Comparison of ENCODE assay signal across 19 cellular contexts in the genomic region with DNA sequence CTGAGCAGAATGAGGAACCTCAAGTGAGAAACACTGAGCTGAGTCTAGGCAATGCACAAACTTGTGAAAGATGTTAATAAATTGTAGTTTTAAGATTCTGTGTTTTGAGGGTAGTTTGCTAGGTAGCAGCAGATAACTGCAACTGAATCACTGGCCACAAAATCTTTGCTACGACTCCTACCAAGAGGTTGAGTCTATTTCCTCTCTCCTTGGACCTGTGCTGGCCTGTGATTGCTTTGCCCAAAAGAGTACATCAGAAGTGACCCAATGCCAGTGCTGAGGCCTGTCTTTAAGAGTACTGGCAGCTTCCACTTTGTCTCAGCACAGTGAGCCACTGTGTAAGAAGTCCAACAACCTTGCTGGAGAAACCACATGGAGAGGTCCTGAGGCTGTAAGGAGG. TPM values are rescaled to one million over a fixed set of nuclear protein-coding genes. Genes with fewer than 3 reads are reported as not detected.
A peak's percentile ranks its signal among the peaks of the same experiment; 100 is the strongest.
DNase-seq lines count a peak whose midpoint lies in the region; ATAC-seq, FAIRE-seq and TF ChIP-seq lines count a peak whose summit lies in the region.
"Had no signal": no experiment of that assay in that cellular context is flagged by ENCODE, and none has a peak within 500 bp of the region (broad histone marks: within the 10 kb centered on the region; RNA-seq: fewer than 3 reads in every experiment).

No MANE protein-coding gene starts in this region.

- ATAC-seq in HG02678 (IDR thresholded peaks at IDR 0.05; ENCODE audit: unreplicated experiment), result no peak
- ATAC-seq: CD8-positive, alpha-beta T cell had no signal

- no CpG with 5 or more reads among the region's 1 CpG for WGBS in neuronal stem cell (ENCODE audit: extremely low coverage in 2 of 2, insufficient read length in 2 of 2, insufficient replicate concordance in 1 of 2), 2 donors
- WGBS in small intestine, 3 donors, result 89 to 93% (median 93%) methylated on average over 1 of the region's 1 CpG

- H4K8ac ChIP-seq in neuronal stem cell (ENCODE audit: low read depth, low read length), result no peak overlapping the region

- peaks cover 2% of the 10 kb centered on the region for H3K27me3 Mint-ChIP-seq in activated CD4-positive, alpha-beta T cell treated with anti-CD3 and anti-CD28 coated beads, Interleukin-2, amount 10 ng/mL, durations not matched to agents 24 days and 14 days
- no peaks in the 10 kb centered on the region for H3K27me3 Mint-ChIP-seq in astrocyte (ENCODE audit: low read depth, unreplicated experiment)
- no peaks in the 10 kb centered on the region for H3K27me3 Mint-ChIP-seq in activated T-helper 2 cell treated with anti-CD3 and anti-CD28 coated beads, Interferon-gamma antibody, Interleukin-2, Interleukin-4, amounts not matched to agents 10 μg/mL and 5 μg/mL and 100 μg/mL, durations not matched to agents 14 hours and 24 hours and 36 hours (ENCODE audit: low read depth)

- H3K23ac ChIP-seq in neuronal stem cell (ENCODE audit: low read depth, low read length, poor library complexity), result no peak overlapping the region

- no peaks in the 10 kb centered on the region for H3K36me3 Mint-ChIP-seq in activated CD4-positive, alpha-beta T cell treated with anti-CD3 and anti-CD28 coated beads, Interleukin-2, amount 10 ng/mL, durations not matched to agents 24 days and 14 days (ENCODE audit: low read depth)
- peaks cover 1% of the 10 kb centered on the region for H3K36me3 Mint-ChIP-seq in astrocyte (ENCODE audit: low read depth, unreplicated experiment)
- no peaks in the 10 kb centered on the region for H3K36me3 Mint-ChIP-seq in activated T-helper 2 cell treated with anti-CD3 and anti-CD28 coated beads, Interferon-gamma antibody, Interleukin-2, Interleukin-4, amounts not matched to agents 10 μg/mL and 5 μg/mL and 100 μg/mL, durations not matched to agents 14 hours and 24 hours and 36 hours (ENCODE audit: low read depth)
- H3K36me3 Mint-ChIP-seq: CD8-positive, alpha-beta T cell had no signal

- H3K9me3 ChIP-seq in astrocyte (ENCODE audit: insufficient read depth, low read depth, low read length) (no peaks in the 10 kb centered on the region), neuronal stem cell (replicated peaks in 1 of 2; ENCODE audit: control insufficient read depth in 2 of 2, insufficient read depth in 1 of 2, low read depth in 1 of 2, low read length in 2 of 2) (peaks cover 0 to 2% of the 10 kb centered on the region in 2 donors), small intestine (ENCODE audit: control insufficient read depth, low read depth) (no peaks in the 10 kb centered on the region)
- H3K9me3 ChIP-seq: HAP-1 had no signal

- H2BK5ac ChIP-seq in neuronal stem cell (ENCODE audit: low read length), result no peak overlapping the region

- H3K4me2 ChIP-seq in astrocyte (ENCODE audit: low read length), result no peak overlapping the region
- H3K4me2 ChIP-seq in neuronal stem cell (ENCODE audit: insufficient read depth, low read length, poor library complexity, severe bottlenecking), result no peak overlapping the region
- H3K4me2 ChIP-seq: PC-9 had no signal

- H2BK120ac ChIP-seq in neuronal stem cell (ENCODE audit: low read depth, low read length), result no peak overlapping the region

- no peak for TF ChIP-seq CTCF in astrocyte (IDR thresholded peaks at IDR 0.05; ENCODE audit: insufficient read depth, low read depth, low read length)

- H3K79me2 ChIP-seq in astrocyte (ENCODE audit: insufficient read depth, low read length), result no peaks in the 10 kb centered on the region

- H3K36me3 ChIP-seq in astrocyte (ENCODE audit: insufficient read depth, low read length) (no peaks in the 10 kb centered on the region), neuronal stem cell (replicated peaks in 1 of 2; ENCODE audit: control insufficient read depth in 2 of 2, insufficient read depth in 2 of 2, low read length in 2 of 2) (no peaks in the 10 kb centered on the region), small intestine (ENCODE audit: control insufficient read depth in 2 of 2, insufficient read depth in 2 of 2, low read length in 2 of 2) (no peaks in the 10 kb centered on the region)
- H3K36me3 ChIP-seq: HAP-1 had no signal

- H3K27ac Mint-ChIP-seq in activated CD4-positive, alpha-beta T cell treated with anti-CD3 and anti-CD28 coated beads, Interleukin-2, amount 10 ng/mL, durations not matched to agents 24 days and 14 days, result no peak overlapping the region
- no peak overlapping the region for H3K27ac Mint-ChIP-seq in astrocyte (ENCODE audit: unreplicated experiment)
- no peak overlapping the region for H3K27ac Mint-ChIP-seq in activated T-helper 2 cell treated with anti-CD3 and anti-CD28 coated beads, Interferon-gamma antibody, Interleukin-2, Interleukin-4, amounts not matched to agents 10 μg/mL and 5 μg/mL and 100 μg/mL, durations not matched to agents 14 hours and 24 hours and 36 hours
- H3K27ac Mint-ChIP-seq: CD8-positive, alpha-beta T cell had no signal

- H3K4me1 Mint-ChIP-seq in activated CD4-positive, alpha-beta T cell treated with anti-CD3 and anti-CD28 coated beads, Interleukin-2, amount 10 ng/mL, durations not matched to agents 24 days and 14 days, result peaks cover 6% of the 10 kb centered on the region
- H3K4me1 Mint-ChIP-seq in astrocyte (ENCODE audit: low read depth, unreplicated experiment), result peaks cover 14% of the 10 kb centered on the region
- peaks cover 9% of the 10 kb centered on the region for H3K4me1 Mint-ChIP-seq in activated T-helper 2 cell treated with anti-CD3 and anti-CD28 coated beads, Interferon-gamma antibody, Interleukin-2, Interleukin-4, amounts not matched to agents 10 μg/mL and 5 μg/mL and 100 μg/mL, durations not matched to agents 14 hours and 24 hours and 36 hours (ENCODE audit: low read depth)

- no peak overlapping the region for H3K4me3 ChIP-seq in astrocyte (ENCODE audit: insufficient read depth, low read depth, low read length)
- no peak overlapping the region for H3K4me3 ChIP-seq in neuronal stem cell (ENCODE audit: low read length in 2 of 2)
- no peak overlapping the region for H3K4me3 ChIP-seq in small intestine (ENCODE audit: low read depth in 1 of 2, low read length in 2 of 2)
- H3K4me3 ChIP-seq: HAP-1, PC-9 had no signal

- H3K9me3 Mint-ChIP-seq in activated CD4-positive, alpha-beta T cell treated with anti-CD3 and anti-CD28 coated beads, Interleukin-2, amount 10 ng/mL, durations not matched to agents 24 days and 14 days, result no peaks in the 10 kb centered on the region
- H3K9me3 Mint-ChIP-seq in astrocyte (ENCODE audit: unreplicated experiment), result no peaks in the 10 kb centered on the region
- no peaks in the 10 kb centered on the region for H3K9me3 Mint-ChIP-seq in activated T-helper 2 cell treated with anti-CD3 and anti-CD28 coated beads, Interferon-gamma antibody, Interleukin-2, Interleukin-4, amounts not matched to agents 10 μg/mL and 5 μg/mL and 100 μg/mL, durations not matched to agents 14 hours and 24 hours and 36 hours
- H3K9me3 Mint-ChIP-seq: CD8-positive, alpha-beta T cell had no signal

- H2AFZ ChIP-seq in astrocyte (ENCODE audit: low read depth, low read length), result no peak overlapping the region
- no peak overlapping the region for H2AFZ ChIP-seq in neuronal stem cell (ENCODE audit: low read length)
- H2AFZ ChIP-seq: PC-9 had no signal

- FAIRE-seq in astrocyte (lab: Jason Lieb, UNC), result no peak
- FAIRE-seq in small intestine (lab: Jason Lieb, UNC), result no peak

- H3K27ac ChIP-seq in astrocyte (ENCODE audit: low read depth, low read length) (peak overlapping the region; percentile 10), neuronal stem cell (replicated peaks; ENCODE audit: low read length) (no peak overlapping the region), small intestine (ENCODE audit: low read depth in 1 of 2, low read length in 1 of 2) (no peak overlapping the region)
- H3K27ac ChIP-seq: 22Rv1, PC-9 had no signal

- no peak overlapping the region for H4K91ac ChIP-seq in neuronal stem cell (ENCODE audit: low read depth, low read length, poor library complexity)

- no peak overlapping the region for H2BK15ac ChIP-seq in neuronal stem cell (ENCODE audit: low read length)

- no peaks in the 10 kb centered on the region for H4K20me1 ChIP-seq in astrocyte (ENCODE audit: insufficient read depth, low read length)

- peak overlapping the region; percentile 52 for H3K18ac ChIP-seq in neuronal stem cell (ENCODE audit: low read length)

- no peak overlapping the region for H3K4me3 Mint-ChIP-seq in activated CD4-positive, alpha-beta T cell treated with anti-CD3 and anti-CD28 coated beads, Interleukin-2, amount 10 ng/mL, durations not matched to agents 24 days and 14 days
- H3K4me3 Mint-ChIP-seq in astrocyte (ENCODE audit: unreplicated experiment), result no peak overlapping the region
- H3K4me3 Mint-ChIP-seq in activated T-helper 2 cell treated with anti-CD3 and anti-CD28 coated beads, Interferon-gamma antibody, Interleukin-2, Interleukin-4, amounts not matched to agents 10 μg/mL and 5 μg/mL and 100 μg/mL, durations not matched to agents 14 hours and 24 hours and 36 hours (ENCODE audit: low read depth), result no peak overlapping the region
- H3K4me3 Mint-ChIP-seq: CD8-positive, alpha-beta T cell had no signal

- peak; percentile 37 for DNase-seq in activated CD4-positive, alpha-beta T cell treated with anti-CD3 and anti-CD28 coated beads, Interleukin-2, amount 10 ng/mL, durations not matched to agents 24 days and 14 days
- no peak for DNase-seq in activated CD4-positive, alpha-beta T cell treated with anti-CD3 and anti-CD28 coated beads for 48 hours
- DNase-seq in M059J (ENCODE audit: low read depth), result peak; percentile 78
- peak; percentile 39 for DNase-seq in astrocyte (ENCODE audit: low read depth)
- DNase-seq in neuronal stem cell (ENCODE audit: low spot score), result no peak
- DNase-seq in activated T-helper 2 cell treated with anti-CD3 and anti-CD28 coated beads, Interferon-gamma antibody, Interleukin-2, Interleukin-4, amounts not matched to agents 10 μg/mL and 5 μg/mL and 100 μg/mL, durations not matched to agents 14 hours and 24 hours and 36 hours (ENCODE audit: low spot score), result no peak
- DNase-seq in small intestine, result no peak
- DNase-seq: CD8-positive, alpha-beta T cell; DMS79; KG1; NCI-H1092; NCI-H146; NCI-H2081; NCI-H510A treated with DMSO at 0.1 percent for 48 hours; PC-9 had no signal

- H2BK12ac ChIP-seq in neuronal stem cell (ENCODE audit: low read length), result no peak overlapping the region

- H3K9ac ChIP-seq in astrocyte (ENCODE audit: low read length) (no peak overlapping the region), neuronal stem cell (ENCODE audit: low read depth, low read length, poor library complexity) (no peak overlapping the region)

- intact Hi-C loops in activated CD4-positive, alpha-beta T cell treated with anti-CD3 and anti-CD28 coated beads, Interleukin-2, amount 10 ng/mL, durations not matched to agents 24 days and 14 days (cut with micrococcal nuclease), result no loop called here
- intact Hi-C loops in activated T-helper 2 cell treated with anti-CD3 and anti-CD28 coated beads, Interferon-gamma antibody, Interleukin-2, Interleukin-4, amounts not matched to agents 10 μg/mL and 5 μg/mL and 100 μg/mL, durations not matched to agents 14 hours and 24 hours and 36 hours (cut with micrococcal nuclease), result no loop called here

- no peak overlapping the region for H3K14ac ChIP-seq in neuronal stem cell (ENCODE audit: low read length)

- no peak overlapping the region for H2AK5ac ChIP-seq in neuronal stem cell (ENCODE audit: low read depth, low read length)

- H3K4me1 ChIP-seq in astrocyte (ENCODE audit: insufficient read depth, low read length) (peaks cover 14% of the 10 kb centered on the region), neuronal stem cell (ENCODE audit: control insufficient read depth in 2 of 2, insufficient read depth in 1 of 2, low read depth in 1 of 2, low read length in 2 of 2) (peaks cover 5 to 16% of the 10 kb centered on the region in 2 donors), small intestine (ENCODE audit: control insufficient read depth in 2 of 2, insufficient read depth in 1 of 2, low read depth in 1 of 2, low read length in 1 of 2) (no peaks in the 10 kb centered on the region)

- no peak overlapping the region for H3K4ac ChIP-seq in neuronal stem cell (ENCODE audit: low read length)

- H3K27me3 ChIP-seq in astrocyte (ENCODE audit: insufficient read depth, low read length) (no peaks in the 10 kb centered on the region), neuronal stem cell (ENCODE audit: control insufficient read depth in 3 of 3, insufficient read depth in 3 of 3, low read depth in 1 of 3, low read length in 3 of 3) (no peaks in the 10 kb centered on the region), small intestine (ENCODE audit: control insufficient read depth in 2 of 2, insufficient read depth in 2 of 2, low read length in 2 of 2) (no peaks in the 10 kb centered on the region)

- H3K79me1 ChIP-seq in neuronal stem cell (ENCODE audit: low read depth, low read length), result no peaks in the 10 kb centered on the region

RNA-seq across cellular contexts. Expression of gene TSPAN13, which starts 11.9 kb away (rescaled TPM):
- 0.91 and 1.1 TPM in 2 replicates for total RNA-seq in activated CD4-positive, alpha-beta T cell treated with anti-CD3 and anti-CD28 coated beads, Interleukin-2, amount 10 ng/mL, durations not matched to agents 24 days and 14 days
- total RNA-seq in M059J (2014; rRNA removed; shearing (Covaris generic)), result 66.5 and 75.5 TPM in 2 replicates
- 56.0 and 57.0 TPM in 2 replicates for total RNA-seq in astrocyte
- polyA plus RNA-seq in neuronal stem cell (2013, experiment 1 of 2), result 18.3 TPM
- 19.0 TPM for polyA plus RNA-seq in neuronal stem cell (2013, experiment 2 of 2)
- 1.3 and 2.0 TPM in 2 replicates for total RNA-seq in activated T-helper 2 cell treated with anti-CD3 and anti-CD28 coated beads, Interferon-gamma antibody, Interleukin-2, Interleukin-4, amounts not matched to agents 10 μg/mL and 5 μg/mL and 100 μg/mL, durations not matched to agents 14 hours and 24 hours and 36 hours
- polyA plus RNA-seq in small intestine, result 10 to 100 TPM; 56.2 to 67.2 (median 60.6) TPM
- total RNA-seq: G401 had no signal

Comparison
In these comparisons a context has a peak if more than half of its experiments do, and no peak if none do; other contexts are left out.
1. DNase-seq: peak in activated CD4-positive, alpha-beta T cell treated with anti-CD3 and anti-CD28 coated beads, Interleukin-2, amount 10 ng/mL, durations not matched to agents 24 days and 14 days (single experiment), M059J (single experiment) and astrocyte (single experiment); none in activated CD4-positive, alpha-beta T cell treated with anti-CD3 and anti-CD28 coated beads for 48 hours (single experiment), neuronal stem cell (single experiment), activated T-helper 2 cell treated with anti-CD3 and anti-CD28 coated beads, Interferon-gamma antibody, Interleukin-2, Interleukin-4, amounts not matched to agents 10 μg/mL and 5 μg/mL and 100 μg/mL, durations not matched to agents 14 hours and 24 hours and 36 hours (single experiment) and small intestine (single experiment).
2. RNA of gene TSPAN13, which starts 11.9 kb away (total RNA-seq): 66.5 to 75.5 TPM in M059J and 56.0 to 57.0 TPM in astrocyte; 1.3 to 2.0 TPM in activated T-helper 2 cell treated with anti-CD3 and anti-CD28 coated beads, Interferon-gamma antibody, Interleukin-2, Interleukin-4, amounts not matched to agents 10 μg/mL and 5 μg/mL and 100 μg/mL, durations not matched to agents 14 hours and 24 hours and 36 hours and 0.91 to 1.1 TPM in activated CD4-positive, alpha-beta T cell treated with anti-CD3 and anti-CD28 coated beads, Interleukin-2, amount 10 ng/mL, durations not matched to agents 24 days and 14 days; every median in the first group is over 10 times any median in the second.